Comparison of ENCODE assay signal across 1 cellular context in genomic region chr21:29024474-29025327, GRCh38.
TF ChIP-seq lines count a peak whose summit lies in the region.

Gene USP16, plus strand, starts transcription at chr21:29024668. Its CDS starts 3,246 bp downstream, at chr21:29027914.

TF ChIP-seq in K562, 482 proteins besides CTCF, POLR2A, EP300 and RAD21 (continued from another document and continues in another):
- TF ChIP-seq NEUROD1 (IDR thresholded peaks at IDR 0.05; ENCODE audit: borderline replicate concordance, low read depth, low read length, partially characterized antibody) (peak; percentile 94), GABPA (tag; conservative IDR thresholded peaks at IDR 0.05; ENCODE audit: low read depth) (peak; percentile 99), ZNF408 (CRISPR knock-in tag; IDR thresholded peaks at IDR 0.05; ENCODE audit: low read depth) (no peak), ZNF146 (CRISPR knock-in tag; IDR thresholded peaks at IDR 0.05; ENCODE audit: unreplicated experiment) (no peak), ZBTB1 (CRISPR knock-in tag; IDR thresholded peaks at IDR 0.05; ENCODE audit: borderline replicate concordance, low read depth) (no peak), SMAD4 (CRISPR knock-in tag; conservative IDR thresholded peaks at IDR 0.05) (0 out of 2 replicates have a peak, but pooled peaks have one; percentile 7), ZHX1 (conservative IDR thresholded peaks at IDR 0.05; ENCODE audit: low read length) (peak; percentile 48; the same call in 1 of the 2 replicates), HNRNPH1 (optimal IDR thresholded peaks at IDR 0.05; ENCODE audit: low read depth, low read length) (no peak), ZBTB17 (CRISPR knock-in tag; IDR thresholded peaks at IDR 0.05) (peak; percentile 74; the same call in 1 of the 2 replicates), USF1 (CRISPR knock-in tag; IDR thresholded peaks at IDR 0.05) (peak; percentile 79), TRIM28 (IDR thresholded peaks at IDR 0.05) (no peak), KDM4B (IDR thresholded peaks at IDR 0.05; ENCODE audit: borderline replicate concordance in 2 of 2, low read depth in 1 of 2) (peak in 1 of 2 experiments; percentile 71; a peak in 1 of 4 replicates), CEBPZ (IDR thresholded peaks at IDR 0.05; ENCODE audit: borderline replicate concordance, low read depth, low read length) (peak; percentile 51; the same call in 1 of the 2 replicates), BCOR (IDR thresholded peaks at IDR 0.05) (no peak), ZFP91 (CRISPR knock-in tag; IDR thresholded peaks at IDR 0.05) (no peak), TAF1 (IDR thresholded peaks at IDR 0.05; ENCODE audit: control insufficient read depth, extremely low read depth, insufficient read depth, low read length, severe bottlenecking) (peak; percentile 64), POLR2H (tag; IDR thresholded peaks at IDR 0.05; ENCODE audit: low read depth) (peak; percentile 90), LEF1 (IDR thresholded peaks at IDR 0.05) (peak; percentile 37; the same call in 1 of the 2 replicates), KLF6 (CRISPR knock-in tag; IDR thresholded peaks at IDR 0.05; ENCODE audit: borderline replicate concordance) (no peak), ARID4B (CRISPR knock-in tag; IDR thresholded peaks at IDR 0.05) (peak; percentile 82), ZSCAN29 (IDR thresholded peaks at IDR 0.05) (no peak), GATAD2B (IDR thresholded peaks at IDR 0.05; ENCODE audit: borderline replicate concordance) (no peak), PHF20 (IDR thresholded peaks at IDR 0.05; ENCODE audit: partially characterized antibody) (peak; percentile 99), E2F6 (IDR thresholded peaks at IDR 0.05; ENCODE audit: borderline replicate concordance in 1 of 2, extremely low read depth in 1 of 2, insufficient read depth in 1 of 2, insufficient read length in 1 of 2, low read depth in 1 of 2, low read length in 1 of 2, poor library complexity in 1 of 2, severe bottlenecking in 1 of 2) (peak; percentile 46 to 66), NCOA2 (IDR thresholded peaks at IDR 0.05; ENCODE audit: partially characterized antibody in 2 of 2) (no peak), MED1 (CRISPR knock-in tag; IDR thresholded peaks at IDR 0.05; ENCODE audit: borderline replicate concordance) (no peak), MLLT1 (IDR thresholded peaks at IDR 0.05) (peak in 1 of 2 experiments; percentile 90; a peak in 2 of 4 replicates), GATA2 (CRISPR knock-in tag; IDR thresholded peaks at IDR 0.05) (no peak), SMARCB1 (IDR thresholded peaks at IDR 0.05; ENCODE audit: insufficient read length, low read depth) (no peak), GABPB1 (CRISPR knock-in tag; IDR thresholded peaks at IDR 0.05) (peak; percentile 96), ELF2 (CRISPR knock-in tag; IDR thresholded peaks at IDR 0.05) (peak; percentile 81; the same call in 1 of the 2 replicates)
